In the genomic region with DNA sequence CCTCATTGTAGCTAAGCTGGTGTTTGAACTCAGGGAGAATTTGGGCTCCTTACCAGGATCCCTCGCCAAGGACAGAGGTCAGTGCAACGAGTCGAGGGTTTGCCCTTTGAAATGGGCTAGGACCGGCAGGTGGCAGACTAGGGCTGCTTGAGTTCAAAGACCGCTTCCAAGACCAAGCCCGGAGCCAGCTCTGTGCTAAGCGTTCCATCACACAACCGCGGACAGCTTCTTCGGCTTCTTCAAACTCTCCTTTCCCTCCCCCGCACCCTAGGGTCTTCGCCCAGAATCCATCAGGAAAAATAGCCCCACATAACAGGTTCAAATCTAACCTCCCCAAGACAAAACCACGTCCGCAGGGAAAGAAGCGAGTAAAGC, we compare ENCODE assay signal across 8 cellular contexts.
DNase-seq lines count a peak whose midpoint lies in the region; ATAC-seq and TF ChIP-seq lines count a peak whose summit lies in the region.

No MANE protein-coding gene starts in this region.

- no peaks in the 10 kb centered on the region for H3K36me3 Mint-ChIP-seq in nephron (ENCODE audit: low read depth)

- POLR2A ChIA-PET in RWPE1 (lab: Yijun Ruan, JAX; ENCODE audit: low non-redundant PET) = no interaction called here

- H3K4me1 Mint-ChIP-seq in nephron = peaks cover 10% of the 10 kb centered on the region
- peaks cover 27% of the 10 kb centered on the region for H3K4me1 Mint-ChIP-seq in stimulated activated naive CD8-positive, alpha-beta T cell treated with anti-CD3 and anti-CD28 coated beads, Interleukin-15, amount 100 ng/mL, for 72 hours

- no peak overlapping the region for H3K4me3 Mint-ChIP-seq in nephron
- H3K4me3 Mint-ChIP-seq in stimulated activated naive CD8-positive, alpha-beta T cell treated with anti-CD3 and anti-CD28 coated beads, Interleukin-15, amount 100 ng/mL, for 72 hours = peak overlapping the region; percentile 86 to 91

- TF ChIP-seq CTCF in GM20000 (IDR thresholded peaks at IDR 0.05; ENCODE audit: extremely low read depth, missing control alignments) (peak; percentile 83), RWPE1 (conservative IDR thresholded peaks at IDR 0.05; ENCODE audit: low read depth) (peak; percentile 83), foreskin fibroblast (IDR thresholded peaks at IDR 0.05; ENCODE audit: low read depth, low read length) (peak; percentile 75), nephron (IDR thresholded peaks at IDR 0.05; ENCODE audit: unreplicated experiment in 3 of 3) (peak; percentile 81 to 84 (median 82))

- DNase-seq in COLO668 (lab: John Stamatoyannopoulos, UW; ENCODE audit: unreplicated experiment) = peak; percentile 82
- peak; percentile 89 for DNase-seq in GM20000 (ENCODE audit: low spot score)
- peak; percentile 76 for DNase-seq in HuH-7.5 (ENCODE audit: low spot score)
- peak; percentile 85 for DNase-seq in RWPE1 (ENCODE audit: low spot score)
- peak; percentile 60 for DNase-seq in activated T-helper 9 cell treated with anti-CD3 and anti-CD28 coated beads, Interleukin-2, amount 50 U/mL, for 16 hours (ENCODE audit: low read depth)
- DNase-seq in foreskin fibroblast = peak; percentile 81 to 94
- DNase-seq in stimulated activated naive CD8-positive, alpha-beta T cell treated with anti-CD3 and anti-CD28 coated beads, Interleukin-15, amount 100 ng/mL, for 72 hours = peak; percentile 65 to 72

- H3K27me3 Mint-ChIP-seq in nephron (ENCODE audit: low read depth) = no peaks in the 10 kb centered on the region
- no peaks in the 10 kb centered on the region for H3K27me3 Mint-ChIP-seq in stimulated activated naive CD8-positive, alpha-beta T cell treated with anti-CD3 and anti-CD28 coated beads, Interleukin-15, amount 100 ng/mL, for 72 hours

- H3K27ac Mint-ChIP-seq in nephron = peak overlapping the region; percentile 71 to 89 (median 81)
- peak overlapping the region in 1 of 2 donors; percentile 81 for H3K27ac Mint-ChIP-seq in stimulated activated naive CD8-positive, alpha-beta T cell treated with anti-CD3 and anti-CD28 coated beads, Interleukin-15, amount 100 ng/mL, for 72 hours

- peak overlapping the region; percentile 85 for H3K27ac ChIP-seq in RWPE1

- no peaks in the 10 kb centered on the region for H3K9me3 Mint-ChIP-seq in nephron
- no peaks in the 10 kb centered on the region for H3K9me3 Mint-ChIP-seq in stimulated activated naive CD8-positive, alpha-beta T cell treated with anti-CD3 and anti-CD28 coated beads, Interleukin-15, amount 100 ng/mL, for 72 hours

- CTCF ChIA-PET in RWPE1 (lab: Yijun Ruan, JAX) = interaction anchor here (0.6 to 8.9 kb wide), 14 partner anchors 10 to 405 kb away, joined by 3 to 162 read pairs (median 4); partner anchors contain the start of genes ERG28, TGFB3 and TTLL5

- peak; percentile 94 for ATAC-seq in stimulated activated naive CD8-positive, alpha-beta T cell treated with anti-CD3 and anti-CD28 coated beads, Interleukin-15, amount 100 ng/mL, for 72 hours

- H3K4me3 ChIP-seq in foreskin fibroblast (ENCODE audit: low read depth in 1 of 2, low read length in 2 of 2) = peak overlapping the region; percentile 56 to 71

Comparison
In these comparisons a context has a peak if more than half of its experiments do, and no peak if none do; other contexts are left out.
1. Peak in every context shown above with its lines: DNase-seq, ATAC-seq, H3K4me3 ChIP-seq and H3K27ac ChIP-seq.
2. H3K4me3 Mint-ChIP-seq: peak in stimulated activated naive CD8-positive, alpha-beta T cell treated with anti-CD3 and anti-CD28 coated beads, Interleukin-15, amount 100 ng/mL, for 72 hours (2 of 2); none in nephron (0 of 3).